8 cellular contexts compared by ENCODE assay signal in the genomic region with DNA sequence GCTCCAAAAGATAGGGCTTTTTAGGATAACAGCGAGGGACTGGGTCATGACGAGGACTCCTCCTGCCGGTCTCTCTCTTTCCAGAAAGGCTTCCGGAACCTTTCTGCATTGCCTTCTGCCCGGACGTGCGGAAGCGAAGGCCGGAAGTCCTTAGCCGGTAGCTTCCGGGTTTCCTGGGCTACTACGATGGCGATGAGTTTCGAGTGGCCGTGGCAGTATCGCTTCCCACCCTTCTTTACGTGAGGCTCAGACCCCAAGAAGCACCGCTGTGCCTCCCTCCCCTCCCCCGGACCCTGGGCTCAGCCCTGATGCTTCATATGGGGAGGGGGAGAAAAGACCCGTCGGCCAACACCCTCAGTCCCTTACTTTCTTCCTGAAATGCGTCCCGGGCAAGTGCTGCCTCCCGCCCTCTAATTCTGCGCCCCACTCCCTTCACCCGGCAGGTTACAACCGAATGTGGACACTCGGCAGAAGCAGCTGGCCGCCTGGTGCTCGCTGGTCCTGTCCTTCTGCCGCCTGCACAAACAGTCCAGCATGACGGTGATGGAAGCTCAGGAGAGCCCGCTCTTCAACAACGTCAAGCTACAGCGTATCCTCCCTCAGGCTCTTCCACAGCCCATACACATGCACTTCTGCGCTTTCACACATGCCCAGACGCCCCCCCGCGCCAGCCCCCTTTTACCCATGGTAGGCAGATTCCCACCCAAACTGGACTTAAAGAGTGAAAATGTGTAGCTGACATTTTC. TPM values are rescaled to one million over a fixed set of nuclear protein-coding genes. Genes with fewer than 3 reads are reported as not detected.
DNase-seq lines count a peak whose midpoint lies in the region; ATAC-seq, FAIRE-seq and TF ChIP-seq lines count a peak whose summit lies in the region.

TSS of gene VPS25 (plus strand) at position 160 of the 746 bp plus-strand sequence. CDS start at position 187, 27 bp downstream.

- no peaks in the 10 kb centered on the region for H3K9me2 ChIP-seq in OCI-LY1 (ENCODE audit: low read depth, low read length)

- no peaks in the 10 kb centered on the region for H3F3A ChIP-seq in OCI-LY1 (ENCODE audit: insufficient read depth, low read length)

- H3K4me1 ChIP-seq in HUES48 (ENCODE audit: control insufficient read depth, insufficient read depth, low read length), result no peaks in the 10 kb centered on the region
- peaks cover 15% of the 10 kb centered on the region for H3K4me1 ChIP-seq in OCI-LY1 (ENCODE audit: insufficient read depth, low read length, severe bottlenecking)
- peaks cover 26% of the 10 kb centered on the region for H3K4me1 ChIP-seq in endothelial cell of umbilical vein (ENCODE audit: control insufficient read depth, extremely low read depth, insufficient read depth, low read length)

- no peaks in the 10 kb centered on the region for H3K9me1 ChIP-seq in endothelial cell of umbilical vein (replicated peaks; ENCODE audit: control insufficient read depth, extremely low read depth, insufficient read depth, low read length)

- peak within 1 kb of the TSS; percentile 65 for H3K9ac ChIP-seq in HUES48 (ENCODE audit: low read depth, low read length)
- H3K9ac ChIP-seq in OCI-LY1 (ENCODE audit: low read length), result peak within 1 kb of the TSS; percentile 95
- peak within 1 kb of the TSS; percentile 67 for H3K9ac ChIP-seq in endothelial cell of umbilical vein (replicated peaks; ENCODE audit: extremely low read depth, insufficient read depth, low read length)

- H3K79me2 ChIP-seq in OCI-LY1 (ENCODE audit: insufficient read depth, low read length) (no peaks in the 10 kb centered on the region), endothelial cell of umbilical vein (ENCODE audit: control insufficient read depth, insufficient read depth, low read length) (no peaks in the 10 kb centered on the region)

- H4K20me1 ChIP-seq in OCI-LY1 (ENCODE audit: insufficient read depth, low read length), result no peaks in the 10 kb centered on the region
- no peaks in the 10 kb centered on the region for H4K20me1 ChIP-seq in endothelial cell of umbilical vein (replicated peaks; ENCODE audit: control insufficient read depth, extremely low read depth, insufficient read depth, low read length)

- H3K27me3 ChIP-seq in HUES48 (ENCODE audit: control insufficient read depth, insufficient read depth, low read length), result no peaks in the 10 kb centered on the region
- H3K27me3 ChIP-seq in OCI-LY1 (ENCODE audit: insufficient read depth, low read length), result no peaks in the 10 kb centered on the region
- H3K27me3 ChIP-seq in endothelial cell of umbilical vein (ENCODE audit: control insufficient read depth in 2 of 2, insufficient read depth in 2 of 2, low read length in 2 of 2), result no peaks in the 10 kb centered on the region

- TF ChIP-seq CTCF in OCI-LY1 (IDR thresholded peaks at IDR 0.05; ENCODE audit: low read length) (peak; percentile 16; the same call in 1 of the 2 replicates), endothelial cell of umbilical vein (IDR thresholded peaks at IDR 0.05; ENCODE audit: extremely low read depth in 1 of 2, insufficient read depth in 1 of 2, low read depth in 1 of 2, low read length in 2 of 2) (peak in 1 of 2 donors; percentile 3)

- H2AFZ ChIP-seq in OCI-LY1 (ENCODE audit: low read length) (peak within 1 kb of the TSS; percentile 98), endothelial cell of umbilical vein (ENCODE audit: low read depth, low read length) (peak within 1 kb of the TSS; percentile 27)

- FAIRE-seq in endothelial cell of umbilical vein (lab: Jason Lieb, UNC), result peak; percentile 90

- CTCF ChIA-PET in endothelial cell of umbilical vein (lab: Charles Lee), result interaction anchor here (0.7 to 4.8 kb wide), 14 partner anchors 9 to 224 kb away, joined by 3 to 53 read pairs (median 4); partner anchors contain the start of genes BECN1, CNTD1, COA3 and PSMC3IP

- peaks cover 38% of the 10 kb centered on the region for H3K36me3 ChIP-seq in HUES48 (ENCODE audit: control insufficient read depth, insufficient read depth, low read length)
- H3K36me3 ChIP-seq in OCI-LY1 (ENCODE audit: insufficient read depth, low read length), result peaks cover 30% of the 10 kb centered on the region
- H3K36me3 ChIP-seq in endothelial cell of umbilical vein (ENCODE audit: control insufficient read depth in 2 of 2, extremely low read depth in 1 of 2, insufficient read depth in 2 of 2, low read length in 2 of 2), result no peaks in the 10 kb centered on the region

- H3K4me2 ChIP-seq in OCI-LY1 (ENCODE audit: low read length), result peak within 1 kb of the TSS; percentile 68
- H3K4me2 ChIP-seq in endothelial cell of umbilical vein (ENCODE audit: insufficient read depth, low read length), result peak within 1 kb of the TSS; percentile 25

- no peaks in the 10 kb centered on the region for H3K9me3 ChIP-seq in HUES48 (ENCODE audit: control insufficient read depth, insufficient read depth, low read length)
- H3K9me3 ChIP-seq in OCI-LY1 (ENCODE audit: low read length), result no peaks in the 10 kb centered on the region
- H3K9me3 ChIP-seq in endothelial cell of umbilical vein (replicated peaks; ENCODE audit: control insufficient read depth, insufficient read depth, low read length), result no peaks in the 10 kb centered on the region

- peak; percentile 59 for ATAC-seq in GM18861 (IDR thresholded peaks at IDR 0.05; ENCODE audit: unreplicated experiment)

- peak; percentile 93 for TF ChIP-seq POLR2A in endothelial cell of umbilical vein (IDR thresholded peaks at IDR 0.05; ENCODE audit: low read depth, low read length)

- POLR2A ChIA-PET in endothelial cell of umbilical vein (lab: Charles Lee), result interaction anchor here (1.1 to 1.5 kb wide), 3 partner anchors 10 to 13 kb away, joined by 3 to 6 read pairs (median 4); partner anchors contain the start of gene RAMP2

- intact Hi-C loops in endothelial cell of umbilical vein (cut with micrococcal nuclease), result loop anchor here (1.0 to 2.0 kb wide), 3 partner anchors 10 to 53 kb away; partner anchors contain the start of genes CNTD1 and COA3

- dilution Hi-C loops in endothelial cell of umbilical vein (cut with MboI; ENCODE audit: extremely low pct_ligation_motif_present, low sequenced_read_pairs), result no loop called here

- H3K27ac ChIP-seq in HUES48 (ENCODE audit: low read depth, low read length) (peak within 1 kb of the TSS; percentile 51), OCI-LY1 (ENCODE audit: low read depth, low read length, poor library complexity, severe bottlenecking) (no peak within 1 kb of the TSS), endothelial cell of umbilical vein (ENCODE audit: insufficient read depth, low read depth, low read length) (peak within 1 kb of the TSS; percentile 73)

- peak; percentile 65 for DNase-seq in 8988T
- peak; percentile 60 for DNase-seq in activated CD8-positive, alpha-beta memory T cell treated with anti-CD3 and anti-CD28 coated beads, Interleukin-2, amount 50 U/mL, for 24 hours (ENCODE audit: extremely low read depth)
- peak; percentile 61 for DNase-seq in endothelial cell of umbilical vein (ENCODE audit: low read depth, low spot score)
- DNase-seq in midbrain (lab: John Stamatoyannopoulos, UW), result peak; percentile 90
- peak; percentile 60 to 72 for DNase-seq in stimulated activated CD8-positive, alpha-beta memory T cell treated with anti-CD3 and anti-CD28 coated beads, Interleukin-15, amount 100 ng/mL, for 48 hours (ENCODE audit: low read depth in 2 of 2)

- TSS peak; percentile 75 for BruUV-seq in endothelial cell of umbilical vein (replicated peaks; lab: Mats Ljungman, UMichigan)

- H3K4me3 ChIP-seq in HUES48 (ENCODE audit: low read depth, low read length) (peak within 1 kb of the TSS; percentile 75), OCI-LY1 (ENCODE audit: low read depth, low read length, poor library complexity, severe bottlenecking) (peak within 1 kb of the TSS; percentile 96), endothelial cell of umbilical vein (replicated peaks in 1 of 3; ENCODE audit: insufficient read depth in 1 of 3, low read depth in 1 of 3, low read length in 3 of 3) (peak within 1 kb of the TSS; percentile 15 to 71 (median 68))

TF ChIP-seq in endothelial cell of umbilical vein, 7 proteins besides CTCF, POLR2A, EP300 and RAD21:
- TF ChIP-seq POLR2AphosphoS5 (IDR thresholded peaks at IDR 0.05; ENCODE audit: insufficient read depth, low read depth, low read length) (peak; percentile 84), GATA2 (IDR thresholded peaks at IDR 0.05; ENCODE audit: insufficient read depth, insufficient read length, low read depth, low read length) (no peak)
TF ChIP-seq in endothelial cell of umbilical vein: peak in this region for 1.

RNA-seq across cellular contexts. Expression of gene VPS25, which starts in this region (rescaled TPM):
- total RNA-seq in endothelial cell of umbilical vein, result 45.0 and 47.1 TPM in 2 replicates
- polyA plus RNA-seq in endothelial cell of umbilical vein, result 86.8 and 107 TPM in 2 replicates
- polyA plus RNA-seq in endothelial cell of umbilical vein (2011; cell fraction: cytosol; rRNA removed), result 89.2 and 95.6 TPM in 2 replicates
- 47.0 and 54.4 TPM in 2 replicates for polyA plus RNA-seq in endothelial cell of umbilical vein (2011; cell fraction: nucleus; rRNA removed)
- 47.5 and 51.4 TPM in 2 replicates for polyA plus RNA-seq in endothelial cell of umbilical vein (2012)
- 47.0 and 50.3 TPM in 2 replicates for polyA minus RNA-seq in endothelial cell of umbilical vein
- polyA minus RNA-seq in endothelial cell of umbilical vein (2011; cell fraction: cytosol; rRNA and poly(A)+ RNA removed), result 30.5 TPM
- polyA minus RNA-seq in endothelial cell of umbilical vein (2011; cell fraction: nucleus; rRNA and poly(A)+ RNA removed), result 16.3 and 21.8 TPM in 2 replicates
